Comparison of ENCODE assay signal across 17 cellular contexts in the genomic region with DNA sequence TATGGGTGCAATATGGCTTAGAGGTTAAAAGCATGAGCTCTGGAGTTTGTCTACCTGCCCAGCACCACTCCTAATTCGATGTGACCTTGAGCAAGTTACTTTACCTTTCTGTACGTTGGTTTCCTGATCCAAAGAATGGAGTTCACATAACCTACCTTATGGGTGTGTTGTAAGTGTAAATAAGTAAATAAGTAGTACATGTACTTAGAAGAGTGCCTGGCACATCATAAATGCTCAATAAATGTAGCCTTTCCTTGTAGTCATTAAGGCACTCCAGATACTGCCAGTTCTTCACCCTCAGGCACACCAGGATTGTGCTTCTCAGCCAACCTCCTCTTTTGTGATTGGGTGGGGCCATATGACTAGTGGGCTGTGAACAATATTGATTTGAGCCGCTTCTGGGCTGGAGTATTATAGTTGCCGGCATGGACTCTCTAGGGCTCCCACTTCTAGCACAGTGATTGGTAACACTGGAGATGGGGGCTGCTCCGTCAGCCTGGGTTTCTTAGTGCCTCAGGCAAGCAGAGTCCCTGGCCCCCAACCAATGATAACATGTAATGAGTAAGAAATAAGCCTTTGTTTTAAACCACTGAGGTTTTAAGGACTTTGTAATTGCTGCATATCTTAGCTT.
DNase-seq lines count a peak whose midpoint lies in the region; ATAC-seq and TF ChIP-seq lines count a peak whose summit lies in the region.
"Had no signal": no experiment of that assay in that cellular context is flagged by ENCODE, and none has a peak within 500 bp of the region (broad histone marks: within the 10 kb centered on the region; RNA-seq: fewer than 3 reads in every experiment).

No MANE protein-coding gene starts in this region.

- H3K9me3 ChIP-seq in muscle layer of duodenum (ENCODE audit: control insufficient read depth in 1 of 2, low read length in 2 of 2), result no peaks in the 10 kb centered on the region

- TF ChIP-seq CTCF in fibroblast of mammary gland (conservative IDR thresholded peaks at IDR 0.05; ENCODE audit: control insufficient read depth, insufficient read depth, low read depth, low read length), result no peak

- H3K4me3 ChIP-seq in fibroblast of mammary gland (ENCODE audit: control insufficient read depth, low read depth, low read length), result no peak overlapping the region
- H3K4me3 ChIP-seq in muscle layer of duodenum (ENCODE audit: low read depth in 1 of 2, low read length in 2 of 2), result no peak overlapping the region

- peaks cover 7 to 14% of the 10 kb centered on the region in 2 donors for H3K4me1 ChIP-seq in muscle layer of duodenum (ENCODE audit: control insufficient read depth in 1 of 2, insufficient read depth in 2 of 2, low read length in 2 of 2)

- DNase-seq in EH (ENCODE audit: low read depth), result peak; percentile 58
- DNase-seq in T1000 (lab: John Stamatoyannopoulos, UW), result peak; percentile 33
- peak; percentile 15 for DNase-seq in fibroblast of mammary gland (ENCODE audit: low read depth)
- DNase-seq in erythroblast (lab: John Stamatoyannopoulos, UW), result no peak
- no peak for DNase-seq in NCI-H1436 (lab: John Stamatoyannopoulos, UW)
- DNase-seq in epidermal melanocyte (ENCODE audit: insufficient read length, low spot score), result no peak
- DNase-seq: activated CD4-positive, CD25-positive, alpha-beta regulatory T cell; activated naive CD8-positive, alpha-beta T cell treated with anti-CD3 and anti-CD28 coated beads, Interleukin-2, amount 50 U/mL, for 24 hours; CD4-positive, alpha-beta memory T cell; cerebellar nuclear complex; HCEC 1CT; NCI-H1436 treated with DMSO at 0.1 percent for 48 hours; stimulated activated naive CD4-positive, alpha-beta T cell; T-helper 1 cell had no signal

- no peak for TF ChIP-seq POLR2A in erythroblast (IDR thresholded peaks at IDR 0.05; ENCODE audit: low read length)

- ATAC-seq in GM18868 (IDR thresholded peaks at IDR 0.05; ENCODE audit: unreplicated experiment), result no peak
- ATAC-seq: activated naive CD8-positive, alpha-beta T cell treated with anti-CD3 and anti-CD28 coated beads, Interleukin-2, amount 50 U/mL, for 24 hours; natural killer cell treated with Interleukin-12 subunit alpha and Interleukin-12 subunit beta and Interleukin-15 and Interleukin-18, amount 100 ng/mL, for 72 hours had no signal

- no peaks in the 10 kb centered on the region for H3K27me3 ChIP-seq in muscle layer of duodenum (ENCODE audit: low read depth, low read length)

- peaks cover 0 to 4% of the 10 kb centered on the region in 2 donors for H3K36me3 ChIP-seq in muscle layer of duodenum (ENCODE audit: control insufficient read depth in 1 of 2, insufficient read depth in 2 of 2, low read length in 2 of 2)

- H3K27ac ChIP-seq in muscle layer of duodenum (ENCODE audit: low read length), result peak overlapping the region; percentile 32

Comparison
In these comparisons a context has a peak if more than half of its experiments do, and no peak if none do; other contexts are left out.
1. DNase-seq: peak in EH (single experiment), T1000 (single experiment) and fibroblast of mammary gland (single experiment); none in erythroblast (0 of 2), NCI-H1436 (single experiment) and epidermal melanocyte (single experiment).